19 cellular contexts compared by ENCODE assay signal in genomic region chr4:165210566-165210965, GRCh38. TPM values are rescaled to one million over a fixed set of nuclear protein-coding genes. Genes with fewer than 3 reads are reported as not detected.
DNase-seq lines count a peak whose midpoint lies in the region; ATAC-seq and TF ChIP-seq lines count a peak whose summit lies in the region.
"Had no signal": no experiment of that assay in that cellular context is flagged by ENCODE, and none has a peak within 500 bp of the region (broad histone marks: within the 10 kb centered on the region; RNA-seq: fewer than 3 reads in every experiment).

No MANE protein-coding gene starts in this region.

- peaks cover 42% of the 10 kb centered on the region for H3K4me1 ChIP-seq in CD4-positive, CD25-positive, alpha-beta regulatory T cell (ENCODE audit: control insufficient read depth, insufficient read depth, low read length, poor library complexity, severe bottlenecking)
- H3K4me1 ChIP-seq in HEK293 (ENCODE audit: control insufficient read depth, insufficient read depth, low read length), result peaks cover 17% of the 10 kb centered on the region

- intact Hi-C loops in natural killer cell (cut with micrococcal nuclease), result no loop called here

- H3K27ac Mint-ChIP-seq in CD4-positive, CD25-positive, alpha-beta regulatory T cell, result peak overlapping the region; percentile 63 to 93 (median 70)
- no peak overlapping the region for H3K27ac Mint-ChIP-seq in activated naive CD8-positive, alpha-beta T cell treated with anti-CD3 and anti-CD28 coated beads, Interleukin-2, amount 10 ng/mL, durations not matched to agents 7 days and 5 days
- peak overlapping the region; percentile 27 to 81 for H3K27ac Mint-ChIP-seq in natural killer cell

- peak overlapping the region; percentile 61 to 99 (median 80) for H3K4me3 Mint-ChIP-seq in CD4-positive, CD25-positive, alpha-beta regulatory T cell
- peak overlapping the region; percentile 66 for H3K4me3 Mint-ChIP-seq in activated naive CD8-positive, alpha-beta T cell treated with anti-CD3 and anti-CD28 coated beads, Interleukin-2, amount 10 ng/mL, durations not matched to agents 7 days and 5 days
- no peak overlapping the region for H3K4me3 Mint-ChIP-seq in natural killer cell

- H3K27me3 ChIP-seq in CD4-positive, CD25-positive, alpha-beta regulatory T cell (ENCODE audit: control insufficient read depth, insufficient read depth, low read length), result no peaks in the 10 kb centered on the region

- no peak for ATAC-seq in CD4-positive, CD25-positive, alpha-beta regulatory T cell (ENCODE audit: low read depth in 2 of 2)
- no peak for ATAC-seq in activated naive CD8-positive, alpha-beta T cell treated with anti-CD3 and anti-CD28 coated beads, Interleukin-2, amount 10 ng/mL, durations not matched to agents 7 days and 5 days (ENCODE audit: low read depth)
- ATAC-seq in natural killer cell (no peak), HG03095 (IDR thresholded peaks at IDR 0.05; ENCODE audit: unreplicated experiment) (no peak)
- ATAC-seq: HCT116, psoas muscle had no signal

- no peak overlapping the region for H3K27ac ChIP-seq in CD4-positive, CD25-positive, alpha-beta regulatory T cell (ENCODE audit: insufficient read depth, low read length, poor library complexity, severe bottlenecking)
- H3K27ac ChIP-seq in HEK293 (ENCODE audit: extremely low read depth, low read depth, low read length), result no peak overlapping the region
- H3K27ac ChIP-seq: psoas muscle, thoracic aorta had no signal

- CTCF ChIA-PET in HEK293 (lab: Yijun Ruan, JAX), result no interaction called here

- no peaks in the 10 kb centered on the region for H3K9me3 ChIP-seq in CD4-positive, CD25-positive, alpha-beta regulatory T cell (ENCODE audit: control insufficient read depth in 2 of 2, low read length in 2 of 2)
- H3K9me3 ChIP-seq in HEK293 (ENCODE audit: control insufficient read depth, insufficient read depth, low read depth, low read length), result no peaks in the 10 kb centered on the region
- H3K9me3 ChIP-seq: psoas muscle, thoracic aorta had no signal

- TF ChIP-seq CTCF in HEK293 (tag by site-specific recombination; IDR thresholded peaks at IDR 0.05), result no peak
- no peak for TF ChIP-seq CTCF in natural killer cell (IDR thresholded peaks at IDR 0.05)
- TF ChIP-seq CTCF in GM10266 (IDR thresholded peaks at IDR 0.05; ENCODE audit: control insufficient read depth, insufficient read depth, low read depth, missing control alignments), result no peak

- no peak for DNase-seq in CD4-positive, CD25-positive, alpha-beta regulatory T cell
- DNase-seq in activated naive CD8-positive, alpha-beta T cell treated with anti-CD3 and anti-CD28 coated beads, Interleukin-2, amount 10 ng/mL, durations not matched to agents 7 days and 5 days, result no peak
- no peak for DNase-seq in natural killer cell
- no peak for DNase-seq in NCI-H1694 (lab: John Stamatoyannopoulos, UW)
- DNase-seq in activated CD8-positive, alpha-beta memory T cell treated with anti-CD3 and anti-CD28 coated beads for 24 hours, result no peak
- DNase-seq in GM10266 (ENCODE audit: extremely low spot score), result no peak
- DNase-seq: activated CD4-positive, alpha-beta T cell treated with anti-CD3 and anti-CD28 coated beads, Interleukin-2, amount 50 U/mL, for 48 hours; activated gamma-delta T cell treated with Interleukin-2 at 50 U/mL for 16 hours; DMS79; islet precursor cell; NCI-H187; psoas muscle; RPMI8226; stimulated activated CD4-positive, alpha-beta T cell treated with anti-CD3 and anti-CD28 coated beads, Interleukin-15, amount 100 ng/mL, for 24 hours; T-helper 9 cell had no signal

- peak overlapping the region; percentile 86 for H3K4me3 ChIP-seq in CD4-positive, CD25-positive, alpha-beta regulatory T cell (ENCODE audit: low read depth, low read length)
- no peak overlapping the region for H3K4me3 ChIP-seq in HEK293 (ENCODE audit: low read depth, low read length)
- H3K4me3 ChIP-seq: psoas muscle, thoracic aorta had no signal

- H3K36me3 ChIP-seq in CD4-positive, CD25-positive, alpha-beta regulatory T cell (ENCODE audit: control insufficient read depth, insufficient read depth, low read length), result no peaks in the 10 kb centered on the region
- H3K36me3 ChIP-seq in HEK293 (ENCODE audit: control insufficient read depth in 2 of 2, insufficient read depth in 1 of 2, low read length in 2 of 2), result no peaks in the 10 kb centered on the region
- H3K36me3 ChIP-seq: thoracic aorta had no signal

- H3K27me3 Mint-ChIP-seq in CD4-positive, CD25-positive, alpha-beta regulatory T cell, result no peaks in the 10 kb centered on the region
- no peaks in the 10 kb centered on the region for H3K27me3 Mint-ChIP-seq in activated naive CD8-positive, alpha-beta T cell treated with anti-CD3 and anti-CD28 coated beads, Interleukin-2, amount 10 ng/mL, durations not matched to agents 7 days and 5 days
- no peaks in the 10 kb centered on the region for H3K27me3 Mint-ChIP-seq in natural killer cell (ENCODE audit: low read depth in 2 of 2)

- H3K36me3 Mint-ChIP-seq in CD4-positive, CD25-positive, alpha-beta regulatory T cell, result no peaks in the 10 kb centered on the region
- peaks cover 24% of the 10 kb centered on the region for H3K36me3 Mint-ChIP-seq in activated naive CD8-positive, alpha-beta T cell treated with anti-CD3 and anti-CD28 coated beads, Interleukin-2, amount 10 ng/mL, durations not matched to agents 7 days and 5 days
- H3K36me3 Mint-ChIP-seq in natural killer cell, result no peaks in the 10 kb centered on the region

- no peaks in the 10 kb centered on the region for H3K9me3 Mint-ChIP-seq in CD4-positive, CD25-positive, alpha-beta regulatory T cell
- H3K9me3 Mint-ChIP-seq in activated naive CD8-positive, alpha-beta T cell treated with anti-CD3 and anti-CD28 coated beads, Interleukin-2, amount 10 ng/mL, durations not matched to agents 7 days and 5 days, result no peaks in the 10 kb centered on the region
- H3K9me3 Mint-ChIP-seq in natural killer cell, result no peaks in the 10 kb centered on the region

- peaks cover 53 to 85% (median 70%) of the 10 kb centered on the region in 4 donors for H3K4me1 Mint-ChIP-seq in CD4-positive, CD25-positive, alpha-beta regulatory T cell
- peaks cover 58% of the 10 kb centered on the region for H3K4me1 Mint-ChIP-seq in activated naive CD8-positive, alpha-beta T cell treated with anti-CD3 and anti-CD28 coated beads, Interleukin-2, amount 10 ng/mL, durations not matched to agents 7 days and 5 days
- H3K4me1 Mint-ChIP-seq in natural killer cell, result peaks cover 54 to 63% of the 10 kb centered on the region in 2 donors

- POLR2A ChIA-PET in HEK293 (lab: Yijun Ruan, JAX), result interaction anchor here (2.2 kb wide), 1 partner anchor 117 kb away, joined by 5 read pairs; the partner anchor contains the start of gene MSMO1
- POLR2A ChIA-PET in activated naive CD8-positive, alpha-beta T cell treated with anti-CD3 and anti-CD28 coated beads, Interleukin-2, amount 10 ng/mL, durations not matched to agents 7 days and 5 days (lab: Charles Lee), result interaction anchor here (0.6 kb wide), 1 partner anchor 66 kb away, joined by 3 read pairs; no protein-coding TSS in a partner anchor

TF ChIP-seq in HEK293, 187 proteins besides CTCF, POLR2A, EP300 and RAD21:
- TF ChIP-seq ZNF76 (tag by site-specific recombination; IDR thresholded peaks at IDR 0.05; ENCODE audit: borderline replicate concordance, low read depth) (no peak), ZNF19 (tag by site-specific recombination; IDR thresholded peaks at IDR 0.05; ENCODE audit: low read depth) (no peak), ZNF10 (tag by site-specific recombination; IDR thresholded peaks at IDR 0.05) (peak; percentile 79; the same call in 1 of the 2 replicates), AEBP2 (tag by site-specific recombination; IDR thresholded peaks at IDR 0.05; ENCODE audit: borderline replicate concordance) (no peak)

RNA-seq across cellular contexts. Expression of gene KLHL2, which starts 3.2 kb away (rescaled TPM):
- total RNA-seq in CD4-positive, CD25-positive, alpha-beta regulatory T cell, result 31.2 TPM
- polyA plus RNA-seq in CD4-positive, CD25-positive, alpha-beta regulatory T cell, result 10 to 100 TPM in 2 of 4 donors, 1 to 10 TPM in 2; 7.1 to 18.7 (median 9.6) TPM
- total RNA-seq in activated naive CD8-positive, alpha-beta T cell treated with anti-CD3 and anti-CD28 coated beads, Interleukin-2, amount 10 ng/mL, durations not matched to agents 7 days and 5 days, result 10 to 100 TPM; 35.8 to 37.7 TPM
- total RNA-seq in natural killer cell, result 10 to 100 TPM; 24.2 to 29.2 (median 25.2) TPM
